In genomic region chr3:187925326-187925725, GRCh38 we compare ENCODE assay signal across 18 cellular contexts.
DNase-seq lines count a peak whose midpoint lies in the region; ATAC-seq and TF ChIP-seq lines count a peak whose summit lies in the region.
"Had no signal": no experiment of that assay in that cellular context is flagged by ENCODE, and none has a peak within 500 bp of the region (broad histone marks: within the 10 kb centered on the region; RNA-seq: fewer than 3 reads in every experiment).

No MANE protein-coding gene starts in this region.

- no peak for TF ChIP-seq CTCF in left ventricle myocardium inferior (IDR thresholded peaks at IDR 0.05; ENCODE audit: borderline replicate concordance)

- no peaks in the 10 kb centered on the region for H3K36me3 ChIP-seq in left ventricle myocardium inferior
- H3K36me3 ChIP-seq in skeletal muscle tissue (ENCODE audit: control insufficient read depth in 3 of 3, insufficient read depth in 3 of 3, low read length in 3 of 3): no peaks in the 10 kb centered on the region
- no peaks in the 10 kb centered on the region for H3K36me3 ChIP-seq in effector memory CD4-positive, alpha-beta T cell (ENCODE audit: control insufficient read depth, insufficient read depth, low read length)

- no peaks in the 10 kb centered on the region for H3K27me3 ChIP-seq in left ventricle myocardium inferior (ENCODE audit: low read depth)
- no peaks in the 10 kb centered on the region for H3K27me3 ChIP-seq in skeletal muscle tissue (ENCODE audit: control insufficient read depth in 3 of 3, insufficient read depth in 3 of 3, low read length in 3 of 3)
- no peaks in the 10 kb centered on the region for H3K27me3 ChIP-seq in effector memory CD4-positive, alpha-beta T cell (replicated peaks; ENCODE audit: control insufficient read depth, insufficient read depth, low read length, poor library complexity, severe bottlenecking)
- H3K27me3 ChIP-seq: BLaER1 treated with 17β-estradiol and CSF1 and Interleukin-3, amounts not matched to agents 10 nM and 100 nM had no signal

- H3K9me3 ChIP-seq in left ventricle myocardium inferior (replicated peaks) (peaks cover 19% of the 10 kb centered on the region), skeletal muscle tissue (ENCODE audit: control insufficient read depth in 3 of 3, low read length in 3 of 3) (no peaks in the 10 kb centered on the region)
- H3K9me3 ChIP-seq in effector memory CD4-positive, alpha-beta T cell (ENCODE audit: control insufficient read depth, low read length): peaks cover 7% of the 10 kb centered on the region

- ATAC-seq in left ventricle myocardium superior: peak; percentile 44
- no peak for ATAC-seq in HG02870 (IDR thresholded peaks at IDR 0.05; ENCODE audit: unreplicated experiment)
- ATAC-seq: CD8-positive, alpha-beta T cell; Panc1 had no signal

- H3K9ac ChIP-seq in skeletal muscle tissue (ENCODE audit: low read depth in 1 of 3, low read length in 3 of 3): no peak overlapping the region
- H3K9ac ChIP-seq: BLaER1 treated with 17β-estradiol and CSF1 and Interleukin-3, amounts not matched to agents 10 nM and 100 nM had no signal

- intact Hi-C loops in left ventricle myocardium superior (cut with micrococcal nuclease): no loop called here
- intact Hi-C loops in left ventricle myocardium inferior (cut with micrococcal nuclease): no loop called here

- H3K27ac ChIP-seq in left ventricle myocardium inferior (replicated peaks) (no peak overlapping the region), skeletal muscle tissue (ENCODE audit: low read depth, low read length) (peak overlapping the region; percentile 45)
- no peak overlapping the region for H3K27ac ChIP-seq in effector memory CD4-positive, alpha-beta T cell (ENCODE audit: insufficient read depth, low read length, poor library complexity, severe bottlenecking)
- H3K27ac ChIP-seq: BLaER1 treated with 17β-estradiol and CSF1 and Interleukin-3, amounts not matched to agents 10 nM and 100 nM had no signal

- DNase-seq in left ventricle myocardium superior (no peak), left ventricle myocardium inferior (no peak), NCI-H446 treated with DMSO at 0.1 percent for 48 hours (lab: John Stamatoyannopoulos, UW) (peak; percentile 46), iris pigment epithelial cell (ENCODE audit: low read depth) (peak; percentile 24), HuH-7.5 (ENCODE audit: low spot score) (no peak)
- no peak for DNase-seq in effector memory CD4-positive, alpha-beta T cell
- DNase-seq: Calu3; CD8-positive, alpha-beta T cell; GOT3; MV-4-11; NCI-H1417; NCI-H1930; NCI-H345; NCI-H526 had no signal

- H3K4me1 ChIP-seq in left ventricle myocardium inferior (peaks cover 18% of the 10 kb centered on the region), skeletal muscle tissue (ENCODE audit: control insufficient read depth in 3 of 3, insufficient read depth in 3 of 3, low read length in 3 of 3) (peaks cover 6 to 17% (median 10%) of the 10 kb centered on the region in 3 donors)
- no peaks in the 10 kb centered on the region for H3K4me1 ChIP-seq in effector memory CD4-positive, alpha-beta T cell (ENCODE audit: control insufficient read depth, insufficient read depth, low read length, poor library complexity, severe bottlenecking)

- H3K4me3 ChIP-seq in left ventricle myocardium inferior (no peak overlapping the region), skeletal muscle tissue (ENCODE audit: low read length in 3 of 3) (no peak overlapping the region)
- no peak overlapping the region for H3K4me3 ChIP-seq in effector memory CD4-positive, alpha-beta T cell (ENCODE audit: insufficient read depth, low read depth, low read length, poor library complexity, severe bottlenecking)
- H3K4me3 ChIP-seq: BLaER1 treated with 17β-estradiol and CSF1 and Interleukin-3, amounts not matched to agents 10 nM and 100 nM had no signal

Comparison
In these comparisons a context has a peak if more than half of its experiments do, and no peak if none do; other contexts are left out.
1. DNase-seq: peak in NCI-H446 treated with DMSO at 0.1 percent for 48 hours (single experiment) and iris pigment epithelial cell (single experiment); none in left ventricle myocardium superior (single experiment), left ventricle myocardium inferior (single experiment), effector memory CD4-positive, alpha-beta T cell (0 of 3) and HuH-7.5 (single experiment).